15 cellular contexts compared by ENCODE assay signal in genomic region chr10:3533296-3533695, GRCh38.
"Had no signal": no experiment of that assay in that cellular context is flagged by ENCODE, and none has a peak within 500 bp of the region (broad histone marks: within the 10 kb centered on the region; RNA-seq: fewer than 3 reads in every experiment).

No MANE protein-coding gene starts in this region.

- H3K27ac ChIP-seq: psoas muscle, spleen, stomach, testis, WERI-Rb-1 had no signal

- H3K4me3 Mint-ChIP-seq: activated CD4-positive, alpha-beta memory T cell treated with anti-CD3 and anti-CD28 coated beads, Interleukin-2, amount 10 ng/mL, durations not matched to agents 7 days and 5 days; activated CD4-positive, alpha-beta T cell treated with anti-CD3 and anti-CD28 coated beads for 36 hours; activated naive CD4-positive, alpha-beta T cell treated with anti-CD3 and anti-CD28 coated beads, Interleukin-2, amount 10 ng/mL, durations not matched to agents 7 days and 5 days; activated T-cell treated with anti-CD3 and anti-CD28 coated beads, Interleukin-2, amount 50 U/mL, for 24 hours; T-helper 1 cell treated with Interleukin-12 subunit alpha and Interleukin-12 subunit beta and Interleukin-4 antibody, amounts not matched to agents 30 μg/mL and 1 μg/mL, for 36 hours had no signal

- H3K4me1 ChIP-seq: spleen, testis had no signal

- H3K9me3 ChIP-seq: psoas muscle, spleen, stomach, testis had no signal

- DNase-seq: activated CD4-positive, alpha-beta memory T cell treated with anti-CD3 and anti-CD28 coated beads, Interleukin-2, amount 10 ng/mL, durations not matched to agents 7 days and 5 days; activated CD4-positive, alpha-beta T cell treated with anti-CD3 and anti-CD28 coated beads for 36 hours; activated naive CD4-positive, alpha-beta T cell treated with anti-CD3 and anti-CD28 coated beads, Interleukin-2, amount 10 ng/mL, durations not matched to agents 7 days and 5 days; activated T-cell treated with anti-CD3 and anti-CD28 coated beads, Interleukin-2, amount 50 U/mL, for 24 hours; foreskin fibroblast; glutamatergic neuron; hypothalamus; kidney glomerular epithelial cell; psoas muscle; spleen; testis; WERI-Rb-1 had no signal

- H3K27ac Mint-ChIP-seq: activated CD4-positive, alpha-beta memory T cell treated with anti-CD3 and anti-CD28 coated beads, Interleukin-2, amount 10 ng/mL, durations not matched to agents 7 days and 5 days; activated CD4-positive, alpha-beta T cell treated with anti-CD3 and anti-CD28 coated beads for 36 hours; activated naive CD4-positive, alpha-beta T cell treated with anti-CD3 and anti-CD28 coated beads, Interleukin-2, amount 10 ng/mL, durations not matched to agents 7 days and 5 days; activated T-cell treated with anti-CD3 and anti-CD28 coated beads, Interleukin-2, amount 50 U/mL, for 24 hours; T-helper 1 cell treated with Interleukin-12 subunit alpha and Interleukin-12 subunit beta and Interleukin-4 antibody, amounts not matched to agents 30 μg/mL and 1 μg/mL, for 36 hours had no signal

- H3K27me3 Mint-ChIP-seq: activated CD4-positive, alpha-beta T cell treated with anti-CD3 and anti-CD28 coated beads for 36 hours; activated T-cell treated with anti-CD3 and anti-CD28 coated beads, Interleukin-2, amount 50 U/mL, for 24 hours had no signal

- H3K36me3 ChIP-seq: spleen, stomach, WERI-Rb-1 had no signal

- H3K9me3 Mint-ChIP-seq: activated CD4-positive, alpha-beta memory T cell treated with anti-CD3 and anti-CD28 coated beads, Interleukin-2, amount 10 ng/mL, durations not matched to agents 7 days and 5 days; activated naive CD4-positive, alpha-beta T cell treated with anti-CD3 and anti-CD28 coated beads, Interleukin-2, amount 10 ng/mL, durations not matched to agents 7 days and 5 days; activated T-cell treated with anti-CD3 and anti-CD28 coated beads, Interleukin-2, amount 50 U/mL, for 24 hours; T-helper 1 cell treated with Interleukin-12 subunit alpha and Interleukin-12 subunit beta and Interleukin-4 antibody, amounts not matched to agents 30 μg/mL and 1 μg/mL, for 36 hours had no signal

- ATAC-seq: activated CD4-positive, alpha-beta T cell treated with anti-CD3 and anti-CD28 coated beads for 36 hours; sciatic nerve had no signal

- H3K36me3 Mint-ChIP-seq: activated naive CD4-positive, alpha-beta T cell treated with anti-CD3 and anti-CD28 coated beads, Interleukin-2, amount 10 ng/mL, durations not matched to agents 7 days and 5 days had no signal

- H3K27me3 ChIP-seq: spleen, stomach, testis had no signal

- H3K4me1 Mint-ChIP-seq: activated CD4-positive, alpha-beta memory T cell treated with anti-CD3 and anti-CD28 coated beads, Interleukin-2, amount 10 ng/mL, durations not matched to agents 7 days and 5 days; activated CD4-positive, alpha-beta T cell treated with anti-CD3 and anti-CD28 coated beads for 36 hours; activated naive CD4-positive, alpha-beta T cell treated with anti-CD3 and anti-CD28 coated beads, Interleukin-2, amount 10 ng/mL, durations not matched to agents 7 days and 5 days had no signal

- H3K4me3 ChIP-seq: psoas muscle, spleen, stomach, testis had no signal
